8 cellular contexts compared by ENCODE assay signal in genomic region chr20:46132705-46133120, GRCh38. TPM values are rescaled to one million over a fixed set of nuclear protein-coding genes. Genes with fewer than 3 reads are reported as not detected.
DNase-seq lines count a peak whose midpoint lies in the region; ATAC-seq and TF ChIP-seq lines count a peak whose summit lies in the region.

No MANE protein-coding gene starts in this region.

- ATAC-seq in activated naive CD4-positive, alpha-beta T cell treated with anti-CD3 and anti-CD28 coated beads, Interleukin-2, amount 50 U/mL, for 72 hours: peak; percentile 86 to 93
- peak; percentile 82 to 91 (median 88) for ATAC-seq in heart right ventricle
- ATAC-seq in GM19324 (IDR thresholded peaks at IDR 0.05; ENCODE audit: low FRiP score, unreplicated experiment): no peak

- H3K36me3 Mint-ChIP-seq in activated naive CD4-positive, alpha-beta T cell treated with anti-CD3 and anti-CD28 coated beads, Interleukin-2, amount 50 U/mL, for 72 hours: no peaks in the 10 kb centered on the region

- no peaks in the 10 kb centered on the region for H3K9me3 Mint-ChIP-seq in activated naive CD4-positive, alpha-beta T cell treated with anti-CD3 and anti-CD28 coated beads, Interleukin-2, amount 50 U/mL, for 72 hours

- 13% methylated on average over 17 of the region's 17 CpGs for WGBS in heart right ventricle, 2 donors

- peak; percentile 72 to 93 (median 87) for TF ChIP-seq CTCF in heart right ventricle (IDR thresholded peaks at IDR 0.05)

- H3K27ac ChIP-seq in heart right ventricle: no peak overlapping the region

- intact Hi-C loops in heart right ventricle (cut with DNase I): loop anchor here in 8 of 10 donors (1.0 to 10.0 kb wide), 9 partner anchors 40 to 552 kb away; partner anchors contain the start of genes CDH22 (in 2 of the 8) and TP53RK (in 1 of the 8)

- no peak overlapping the region for H3K4me3 ChIP-seq in heart right ventricle

- H3K9me3 ChIP-seq in heart right ventricle: no peaks in the 10 kb centered on the region

- H3K27ac Mint-ChIP-seq in activated naive CD4-positive, alpha-beta T cell treated with anti-CD3 and anti-CD28 coated beads, Interleukin-2, amount 50 U/mL, for 72 hours: no peak overlapping the region

- peaks cover 0 to 31% (median 24%) of the 10 kb centered on the region in 9 donors for H3K4me1 ChIP-seq in heart right ventricle

- peaks cover 0 to 56% (median 24%) of the 10 kb centered on the region in 7 donors for H3K27me3 ChIP-seq in heart right ventricle

- peak; percentile 37 for DNase-seq in NK-92 treated with Interleukin-12 subunit alpha and Interleukin-12 subunit beta, amount 100 ng/mL, for 24 hours (lab: John Stamatoyannopoulos, UW)
- DNase-seq in NK-92 (lab: John Stamatoyannopoulos, UW; ENCODE audit: unreplicated experiment): no peak
- DNase-seq in NCI-H1048 (lab: John Stamatoyannopoulos, UW): peak; percentile 22
- DNase-seq in SW480 (ENCODE audit: low spot score): peak; percentile 76
- DNase-seq in activated naive CD4-positive, alpha-beta T cell treated with anti-CD3 and anti-CD28 coated beads, Interleukin-2, amount 50 U/mL, for 72 hours (ENCODE audit: low spot score in 2 of 2): peak in 1 of 2 donors; percentile 78
- peak; percentile 72 to 76 for DNase-seq in heart right ventricle
- DNase-seq in retina: peak; percentile 88

- peaks cover 0 to 13% (median 0%) of the 10 kb centered on the region in 9 donors for H3K36me3 ChIP-seq in heart right ventricle

RNA-seq across cellular contexts. Expression of gene CD40, which starts 14.6 kb away (rescaled TPM):
- total RNA-seq in activated naive CD4-positive, alpha-beta T cell treated with anti-CD3 and anti-CD28 coated beads, Interleukin-2, amount 50 U/mL, for 72 hours: 10 to 100 TPM in 1 of 2 donors, 1 to 10 TPM in 1; 8.8 to 10.0 TPM
- 10 to 100 TPM in 1 of 10 donors, 1 to 10 TPM in 9; 2.6 to 25.0 (median 5.9) TPM for total RNA-seq in heart right ventricle
- 1 to 10 TPM; 7.9 to 9.3 TPM for polyA plus RNA-seq in heart right ventricle

RNA-seq across cellular contexts. Expression of gene NCOA5, which starts 43.0 kb away (rescaled TPM):
- 10 to 100 TPM in 1 of 2 donors, 1 to 10 TPM in 1; 2.2 to 15.2 TPM for total RNA-seq in activated naive CD4-positive, alpha-beta T cell treated with anti-CD3 and anti-CD28 coated beads, Interleukin-2, amount 50 U/mL, for 72 hours
- total RNA-seq in heart right ventricle: 10 to 100 TPM; 10.3 to 22.5 (median 11.6) TPM
- polyA plus RNA-seq in heart right ventricle: 1 to 10 TPM; 7.6 to 8.4 TPM
